ENCODE assay signal across 27 cellular contexts in the genomic region with DNA sequence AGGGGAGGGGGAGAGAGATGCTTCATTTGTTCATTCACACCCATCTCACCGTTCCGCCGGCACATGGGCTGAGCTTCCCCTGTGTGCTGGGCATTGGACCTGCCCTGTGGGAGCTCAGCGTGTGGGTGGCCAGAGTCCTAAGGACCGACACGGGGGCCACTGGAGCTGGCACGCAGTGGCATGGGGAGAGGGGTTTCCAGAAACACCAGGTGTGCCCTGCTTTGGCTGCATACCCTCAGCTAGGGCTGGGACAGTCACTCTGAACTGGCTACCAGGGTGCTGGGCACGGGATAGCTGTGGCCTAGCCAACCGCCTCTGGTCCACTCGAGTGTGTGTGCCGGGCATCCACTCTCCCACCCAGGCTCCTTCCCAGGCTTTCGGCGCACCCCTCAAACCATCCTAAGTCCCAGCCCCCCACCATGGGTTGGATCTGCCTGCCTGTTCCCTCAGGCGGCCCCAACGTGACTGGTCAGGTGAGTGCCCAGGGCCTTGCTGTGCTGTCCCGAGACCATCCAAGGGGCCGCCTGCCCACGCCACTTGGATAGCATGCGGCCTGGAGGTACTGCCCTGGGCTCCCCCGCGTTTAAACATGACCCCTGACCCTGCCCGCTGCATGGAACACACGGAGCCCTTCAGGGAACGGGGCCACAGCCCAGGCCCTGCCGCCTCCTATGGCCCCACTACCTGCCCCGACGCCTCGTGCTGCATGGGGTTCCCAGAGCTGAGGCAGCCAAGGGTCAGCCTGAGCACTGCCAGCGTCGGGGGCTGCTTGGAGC. TPM values are rescaled to one million over a fixed set of nuclear protein-coding genes. Genes with fewer than 3 reads are reported as not detected.
DNase-seq lines count a peak whose midpoint lies in the region; ATAC-seq, FAIRE-seq and TF ChIP-seq lines count a peak whose summit lies in the region.
"Had no signal": no experiment of that assay in that cellular context is flagged by ENCODE, and none has a peak within 500 bp of the region (broad histone marks: within the 10 kb centered on the region; RNA-seq: fewer than 3 reads in every experiment).

No MANE protein-coding gene starts in this region.

- peaks cover 0 to 8% (median 1%) of the 10 kb centered on the region in 11 donors for H3K9me3 Mint-ChIP-seq in naive thymus-derived CD4-positive, alpha-beta T cell

- no peaks in the 10 kb centered on the region for H4K20me1 ChIP-seq in K562 (replicated peaks; ENCODE audit: control insufficient read depth, insufficient read depth, low read length)

- H3K36me3 Mint-ChIP-seq in naive thymus-derived CD4-positive, alpha-beta T cell: no peaks in the 10 kb centered on the region
- H3K36me3 Mint-ChIP-seq: CD4-positive, alpha-beta memory T cell had no signal

- in situ Hi-C loops in K562 (cut with MboI): no loop called here

- no peak overlapping the region for H3K4me2 ChIP-seq in K562 (ENCODE audit: insufficient read depth, low read length)
- H3K4me2 ChIP-seq: KMS-11 had no signal

- H3K27me3 ChIP-seq in K562 (ENCODE audit: control insufficient read depth in 2 of 2, insufficient read depth in 2 of 2, low read length in 2 of 2) (no peaks in the 10 kb centered on the region), right lobe of liver (no peaks in the 10 kb centered on the region)
- no peaks in the 10 kb centered on the region for H3K27me3 ChIP-seq in naive thymus-derived CD4-positive, alpha-beta T cell (ENCODE audit: control insufficient read depth in 2 of 2, insufficient read depth in 2 of 2, low read length in 2 of 2)
- H3K27me3 ChIP-seq: Peyer's patch had no signal

- BruUV-seq in K562 (replicated peaks; lab: Mats Ljungman, UMichigan): no TSS peak

- H3K9me3 ChIP-seq in K562 (replicated peaks; ENCODE audit: control insufficient read depth, insufficient read depth, low read depth, low read length) (peaks cover 5% of the 10 kb centered on the region), right lobe of liver (peaks cover 0 to 2% (median 0%) of the 10 kb centered on the region in 4 donors)
- peaks cover 0 to 1% (median 0%) of the 10 kb centered on the region in 3 experiments for H3K9me3 ChIP-seq in naive thymus-derived CD4-positive, alpha-beta T cell (ENCODE audit: control insufficient read depth in 2 of 3, low read length in 3 of 3)

- peak; percentile 16 for FAIRE-seq in HTR-8/SVneo (lab: Jason Lieb, UNC)
- FAIRE-seq in K562 (lab: Jason Lieb, UNC): no peak
- FAIRE-seq: A549, GM12891, GM19239, H54 had no signal

- peaks cover 0 to 17% (median 11%) of the 10 kb centered on the region in 7 donors for H3K4me1 Mint-ChIP-seq in naive thymus-derived CD4-positive, alpha-beta T cell

- H3K4me3 ChIP-seq in K562: no peak overlapping the region
- H3K4me3 ChIP-seq in right lobe of liver: no peak overlapping the region
- H3K4me3 ChIP-seq in naive thymus-derived CD4-positive, alpha-beta T cell (ENCODE audit: low read length): no peak overlapping the region
- H3K4me3 ChIP-seq: A549, Peyer's patch, SK-N-MC had no signal

- H3K9me1 ChIP-seq in K562 (ENCODE audit: control insufficient read depth, insufficient read depth, low read length): no peaks in the 10 kb centered on the region

- no peak for TF ChIP-seq EP300 in K562 (IDR thresholded peaks at IDR 0.05; ENCODE audit: low read length)

- H3K9ac ChIP-seq in K562 (ENCODE audit: insufficient read depth in 1 of 2, low read depth in 2 of 2, low read length in 2 of 2): no peak overlapping the region
- H3K9ac ChIP-seq: KMS-11 had no signal

- ATAC-seq in K562 (no peak), right lobe of liver (peak; percentile 31 to 43 (median 38)), HG02981 (IDR thresholded peaks at IDR 0.05; ENCODE audit: unreplicated experiment) (no peak)
- ATAC-seq in naive thymus-derived CD4-positive, alpha-beta T cell: no peak

- DNase-seq in HTR-8/SVneo (ENCODE audit: insufficient read length, low spot score) (no peak), K562 (ENCODE audit: extremely low read depth in 1 of 4, low spot score in 3 of 4) (no peak), right lobe of liver (peak; percentile 50 to 80 (median 62)), posterior vena cava (ENCODE audit: low spot score) (peak; percentile 76), glomerular visceral epithelial cell (ENCODE audit: extremely low spot score) (no peak), NCI-H2196 (lab: John Stamatoyannopoulos, UW; ENCODE audit: unreplicated experiment) (no peak)
- DNase-seq in naive thymus-derived CD4-positive, alpha-beta T cell: no peak
- DNase-seq: C1 segment of cervical spinal cord; CD4-positive, alpha-beta memory T cell; COR-L47; DMS79 treated with DMSO at 0.1 percent for 48 hours; GF-D8; MM.1S; NCI-H2029; NCI-H446 treated with DMSO at 0.1 percent for 48 hours; NCI-H69; SIG-M5 had no signal

- H3K4me1 ChIP-seq in K562 (replicated peaks in 1 of 2; ENCODE audit: control insufficient read depth in 2 of 2, insufficient read depth in 2 of 2, low read length in 2 of 2) (peaks cover 0 to 20% of the 10 kb centered on the region in 2 experiments; a peak in 4 of 5 replicates), right lobe of liver (peaks cover 0 to 48% (median 23%) of the 10 kb centered on the region in 4 donors)
- no peaks in the 10 kb centered on the region for H3K4me1 ChIP-seq in naive thymus-derived CD4-positive, alpha-beta T cell (ENCODE audit: control insufficient read depth in 2 of 2, insufficient read depth in 2 of 2, low read length in 2 of 2)
- H3K4me1 ChIP-seq: Peyer's patch had no signal

- H3K27ac ChIP-seq in K562 (ENCODE audit: extremely low read depth, low read depth, low read length): no peak overlapping the region
- peak overlapping the region in 1 of 3 donors; percentile 72 for H3K27ac ChIP-seq in right lobe of liver
- H3K27ac ChIP-seq in naive thymus-derived CD4-positive, alpha-beta T cell (ENCODE audit: low read depth, low read length): no peak overlapping the region
- H3K27ac ChIP-seq: KMS-11, Peyer's patch, SK-N-MC had no signal

- TF ChIP-seq RAD21 in K562 (CRISPR knock-in tag; conservative IDR thresholded peaks at IDR 0.05 in 1 of 2, IDR thresholded peaks at IDR 0.05 in 1 of 2): no peak

- H2AFZ ChIP-seq in K562 (ENCODE audit: low read depth, low read length): no peak overlapping the region

- no peak for TF ChIP-seq CTCF in K562 (IDR thresholded peaks at IDR 0.05 in 2 of 3, conservative IDR thresholded peaks at IDR 0.05 in 1 of 3; ENCODE audit: insufficient read depth in 2 of 3, low read depth in 1 of 3, low read length in 3 of 3)
- no peak for TF ChIP-seq CTCF in right lobe of liver (IDR thresholded peaks at IDR 0.05)

- no peak for TF ChIP-seq POLR2A in K562 (conservative IDR thresholded peaks at IDR 0.05)
- TF ChIP-seq POLR2A in right lobe of liver (IDR thresholded peaks at IDR 0.05): no peak

- WGBS in K562 (ENCODE audit: insufficient coverage, low coverage, missing lambda C conversion rate): 66% methylated on average over 23 of the region's 30 CpGs
- 61% methylated on average over 9 of the region's 30 CpGs for whole genome bisulfite sequencing in right lobe of liver (ENCODE audit: insufficient coverage, low coverage, low lambda C conversion rate, missing lambda C conversion rate)

- intact Hi-C loops in K562 (cut with micrococcal nuclease): no loop called here
- intact Hi-C loops in right lobe of liver (cut with DNase I): loop anchor here in 1 of 2 donors (10.0 kb wide), 2 partner anchors 125 to 305 kb away; no protein-coding TSS in a partner anchor
- intact Hi-C loops in posterior vena cava (cut with DNase I): no loop called here
- intact Hi-C loops in naive thymus-derived CD4-positive, alpha-beta T cell (cut with micrococcal nuclease): no loop called here

- H3K27ac Mint-ChIP-seq in naive thymus-derived CD4-positive, alpha-beta T cell: no peak overlapping the region
- H3K27ac Mint-ChIP-seq: CD4-positive, alpha-beta memory T cell had no signal

- H3K79me2 ChIP-seq in K562 (ENCODE audit: control insufficient read depth, insufficient read depth, low read length): no peaks in the 10 kb centered on the region

- H3K27me3 Mint-ChIP-seq in naive thymus-derived CD4-positive, alpha-beta T cell: peaks cover 0 to 13% (median 9%) of the 10 kb centered on the region in 5 donors

- H3K36me3 ChIP-seq in K562 (ENCODE audit: control insufficient read depth, insufficient read depth, low read length) (no peaks in the 10 kb centered on the region), right lobe of liver (no peaks in the 10 kb centered on the region)
- H3K36me3 ChIP-seq in naive thymus-derived CD4-positive, alpha-beta T cell (ENCODE audit: control insufficient read depth in 2 of 3, insufficient read depth in 3 of 3, low read length in 3 of 3): no peaks in the 10 kb centered on the region
- H3K36me3 ChIP-seq: Peyer's patch had no signal

- CTCF ChIA-PET in K562 (lab: Yijun Ruan, JAX; ENCODE audit: low intra/inter-chr PET ratio): no interaction called here
- CTCF ChIA-PET in naive thymus-derived CD4-positive, alpha-beta T cell (lab: Charles Lee): interaction anchor here (0.6 kb wide), 1 partner anchor 713 kb away, joined by 3 read pairs; no protein-coding TSS in a partner anchor

- H3K4me3 Mint-ChIP-seq in naive thymus-derived CD4-positive, alpha-beta T cell: no peak overlapping the region
- H3K4me3 Mint-ChIP-seq: CD4-positive, alpha-beta memory T cell had no signal

- POLR2A ChIA-PET in K562 (lab: Yijun Ruan, JAX): interaction anchor here (1.1 kb wide), 1 partner anchor 10 kb away, joined by 3 read pairs; no protein-coding TSS in a partner anchor
- POLR2A ChIA-PET in naive thymus-derived CD4-positive, alpha-beta T cell (lab: Charles Lee): no interaction called here

TF ChIP-seq in K562, 482 proteins besides CTCF, POLR2A, EP300 and RAD21 (continues in another document):
- no peak for TF ChIP-seq NCOR1 (IDR thresholded peaks at IDR 0.05)

RNA-seq across cellular contexts. Expression of a gene that starts 51.6 kb away (rescaled TPM):
- not detected in 2 replicates for total RNA-seq in K562 (2011; cell fraction: chromatin; rRNA removed; ENCODE audit: low replicate concordance)
- total RNA-seq in K562 (2011; cell fraction: nucleolus; rRNA removed): not detected in 2 replicates
- total RNA-seq in K562 (2011; cell fraction: nucleoplasm; rRNA removed): not detected in 2 replicates
- total RNA-seq in K562 (2014; rRNA removed): not detected in 2 replicates
- not detected in 2 replicates for total RNA-seq in K562 (2014; rRNA removed; fragmentation: Illumina TruSeq; extraction: Trizol)
- not detected in 2 replicates for total RNA-seq in K562 (2015; rRNA removed; fragmentation: Illumina TruSeq; extraction: Trizol)
- total RNA-seq in K562 (2021): not detected in 2 replicates
- not detected in 2 replicates for polyA plus RNA-seq in K562 (2011; rRNA removed)
- not detected in 2 replicates for polyA plus RNA-seq in K562 (2011; cell fraction: cytosol; rRNA removed)
- not detected in 2 replicates for polyA plus RNA-seq in K562 (2011; cell fraction: nucleus; rRNA removed)
- polyA plus RNA-seq in K562 (2012): not detected in 2 replicates
- polyA plus RNA-seq in K562 (2014; fragmentation: Illumina TruSeq; extraction: Trizol): not detected in 2 replicates
- polyA plus RNA-seq in K562 (2014; fragmentation: Nextera tagmentation; extraction: Ambion mirVana): not detected
- not detected in 2 replicates for polyA plus RNA-seq in K562 (2014; rRNA removed)
- polyA minus RNA-seq in K562 (2011; rRNA and poly(A)+ RNA removed): not detected in 2 replicates
- polyA minus RNA-seq in K562 (2011; cell fraction: cytosol; rRNA and poly(A)+ RNA removed): not detected in 2 replicates
- not detected in 2 replicates for polyA minus RNA-seq in K562 (2011; cell fraction: nucleus; rRNA and poly(A)+ RNA removed)
- total RNA-seq in right lobe of liver: 10 to 100 TPM in 1 of 6 experiments, 1 to 10 TPM in 3, under 1 TPM in 1, not detected in 1; 0.63 to 22.9 (median 1.1) TPM
- total RNA-seq in posterior vena cava: not detected
- not detected for total RNA-seq in naive thymus-derived CD4-positive, alpha-beta T cell
- polyA plus RNA-seq in naive thymus-derived CD4-positive, alpha-beta T cell: not detected
- total RNA-seq: CD4-positive, alpha-beta memory T cell; HT1080; OCI-LY7; Peyer's patch had no signal
- polyA plus RNA-seq: CD4-positive, alpha-beta memory T cell had no signal

Comparison
In these comparisons a context has a peak if more than half of its experiments do, and no peak if none do; other contexts are left out.
1. DNase-seq: peak in right lobe of liver (3 of 3) and posterior vena cava (single experiment); none in HTR-8/SVneo (single experiment), K562 (0 of 4), glomerular visceral epithelial cell (single experiment), NCI-H2196 (single experiment) and naive thymus-derived CD4-positive, alpha-beta T cell (0 of 9).
2. ATAC-seq: peak in right lobe of liver (4 of 4); none in K562 (single experiment), HG02981 (single experiment) and naive thymus-derived CD4-positive, alpha-beta T cell (single experiment).